In genomic region chr17:72501404-72502110, GRCh38 we compare ENCODE assay signal across 11 cellular contexts.
DNase-seq lines count a peak whose midpoint lies in the region; ATAC-seq and TF ChIP-seq lines count a peak whose summit lies in the region.
"Had no signal": no experiment of that assay in that cellular context is flagged by ENCODE, and none has a peak within 500 bp of the region (broad histone marks: within the 10 kb centered on the region; RNA-seq: fewer than 3 reads in every experiment).

No MANE protein-coding gene starts in this region.

- H3K4me1 ChIP-seq in PC-9 (replicated peaks; ENCODE audit: insufficient read depth) (peaks cover 26% of the 10 kb centered on the region), foreskin keratinocyte (peaks cover 22% of the 10 kb centered on the region), osteoblast (ENCODE audit: insufficient read depth, low read length) (peaks cover 5% of the 10 kb centered on the region)

- H3F3A ChIP-seq in PC-9 (ENCODE audit: insufficient read depth, low read depth): peaks cover 7% of the 10 kb centered on the region; the same call in 1 of the 2 replicates

- no peak overlapping the region for H2AFZ ChIP-seq in PC-9
- peak overlapping the region; percentile 62 for H2AFZ ChIP-seq in osteoblast (ENCODE audit: low read length)

- no peaks in the 10 kb centered on the region for H3K9me2 ChIP-seq in PC-9 (ENCODE audit: insufficient read depth)

- POLR2A ChIA-PET in PC-9 (lab: Charles Lee; ENCODE audit: unreplicated experiment): interaction anchor here (0.6 kb wide), 1 partner anchor 775 kb away, joined by 11 read pairs; no protein-coding TSS in a partner anchor

- H3K4me2 ChIP-seq in PC-9 (no peak overlapping the region), osteoblast (ENCODE audit: insufficient read depth, low read length) (no peak overlapping the region)

- no peaks in the 10 kb centered on the region for H3K27me3 ChIP-seq in PC-9 (ENCODE audit: insufficient read depth, low read depth)
- no peaks in the 10 kb centered on the region for H3K27me3 ChIP-seq in foreskin keratinocyte
- H3K27me3 ChIP-seq in osteoblast (ENCODE audit: insufficient read depth, low read length): no peaks in the 10 kb centered on the region

- H3K36me3 ChIP-seq in PC-9 (ENCODE audit: low read depth) (no peaks in the 10 kb centered on the region), osteoblast (ENCODE audit: insufficient read depth, low read length) (no peaks in the 10 kb centered on the region)

- CTCF ChIA-PET in PC-9 (lab: Charles Lee): no interaction called here

- DNase-seq in COLO668 (lab: John Stamatoyannopoulos, UW; ENCODE audit: unreplicated experiment) (peak; percentile 37), PC-9 (no peak), foreskin keratinocyte (peak in 1 of 2 donors; percentile 24), osteoblast (ENCODE audit: insufficient read length, low spot score, missing footprints) (no peak), ecto neural progenitor cell (ENCODE audit: low spot score) (no peak), HUDEP-2 (lab: John Stamatoyannopoulos, UW; ENCODE audit: unreplicated experiment in 76 of 76) (no peak)
- DNase-seq: activated T-cell treated with anti-CD3 and anti-CD28 coated beads, Interleukin-2, amount 50 U/mL, for 1 hour; NCI-H1436 had no signal

- H3K4me3 ChIP-seq in PC-9 (no peak overlapping the region), osteoblast (ENCODE audit: insufficient read depth, low read length) (no peak overlapping the region)

- no peaks in the 10 kb centered on the region for H3K9me3 ChIP-seq in PC-9 (ENCODE audit: insufficient read depth, low read depth)
- H3K9me3 ChIP-seq in osteoblast (ENCODE audit: low read depth, low read length): no peaks in the 10 kb centered on the region

- intact Hi-C loops in PC-9 (cut with micrococcal nuclease; ENCODE audit: unreplicated experiment): no loop called here

- ATAC-seq in foreskin keratinocyte: peak; percentile 1
- no peak for ATAC-seq in HG03097 (IDR thresholded peaks at IDR 0.05; ENCODE audit: low FRiP score, unreplicated experiment)
- ATAC-seq in HG02642 (IDR thresholded peaks at IDR 0.05; ENCODE audit: poor library complexity, unreplicated experiment): no peak
- ATAC-seq: stimulated activated effector memory CD8-positive, alpha-beta T cell treated with anti-CD3 and anti-CD28 coated beads, Interleukin-12 subunit alpha, Interleukin-12 subunit beta, amount 100 ng/mL, for 72 hours had no signal

- no peak for TF ChIP-seq CTCF in PC-9 (conservative IDR thresholded peaks at IDR 0.05)
- TF ChIP-seq CTCF in foreskin keratinocyte (conservative IDR thresholded peaks at IDR 0.05): no peak
- TF ChIP-seq CTCF in osteoblast (IDR thresholded peaks at IDR 0.05; ENCODE audit: extremely low read depth, low read depth, low read length): no peak

- peak overlapping the region; percentile 42; the same call in 1 of the 2 replicates for H3K27ac ChIP-seq in PC-9
- H3K27ac ChIP-seq in foreskin keratinocyte: no peak overlapping the region
- no peak overlapping the region for H3K27ac ChIP-seq in osteoblast (ENCODE audit: low read depth, low read length)

- H3K79me2 ChIP-seq in PC-9 (ENCODE audit: low read depth) (peaks cover 98% of the 10 kb centered on the region), osteoblast (ENCODE audit: insufficient read depth, low read length) (peaks cover 24% of the 10 kb centered on the region)

- no peaks in the 10 kb centered on the region for H4K20me1 ChIP-seq in PC-9 (ENCODE audit: insufficient read depth)
- no peaks in the 10 kb centered on the region for H4K20me1 ChIP-seq in osteoblast (ENCODE audit: insufficient read depth, low read length)

- BruUV-seq in PC-9 (replicated peaks; lab: Mats Ljungman, UMichigan): no TSS peak
